1 cellular context compared by ENCODE assay signal in genomic region chr15:73048624-73049295, GRCh38.
A peak's percentile ranks its signal among the peaks of the same experiment; 100 is the strongest.
TF ChIP-seq lines count a peak whose summit lies in the region.

No MANE protein-coding gene starts in this region.

TF ChIP-seq in K562, 482 proteins besides CTCF, POLR2A, EP300 and RAD21:
- 0 out of 2 replicates have a peak, but pooled peaks have one; percentile 18 for TF ChIP-seq SMARCE1 (IDR thresholded peaks at IDR 0.05)
- TF ChIP-seq SOX6 (IDR thresholded peaks at IDR 0.05): peak; percentile 55; the same call in 1 of the 2 replicates
- TF ChIP-seq FOXP1 (CRISPR knock-in tag; IDR thresholded peaks at IDR 0.05): no peak
- peak; percentile 14; the same call in 1 of the 2 replicates for TF ChIP-seq CBFA2T3 (IDR thresholded peaks at IDR 0.05)
- TF ChIP-seq ZNF75A (CRISPR knock-in tag; IDR thresholded peaks at IDR 0.05): peak; percentile 92
- no peak for TF ChIP-seq POLR2B (IDR thresholded peaks at IDR 0.05; ENCODE audit: low read depth, partially characterized antibody)
TF ChIP-seq in K562: peak in this region for 4.
